ENCODE assay signal across 20 cellular contexts in the genomic region with DNA sequence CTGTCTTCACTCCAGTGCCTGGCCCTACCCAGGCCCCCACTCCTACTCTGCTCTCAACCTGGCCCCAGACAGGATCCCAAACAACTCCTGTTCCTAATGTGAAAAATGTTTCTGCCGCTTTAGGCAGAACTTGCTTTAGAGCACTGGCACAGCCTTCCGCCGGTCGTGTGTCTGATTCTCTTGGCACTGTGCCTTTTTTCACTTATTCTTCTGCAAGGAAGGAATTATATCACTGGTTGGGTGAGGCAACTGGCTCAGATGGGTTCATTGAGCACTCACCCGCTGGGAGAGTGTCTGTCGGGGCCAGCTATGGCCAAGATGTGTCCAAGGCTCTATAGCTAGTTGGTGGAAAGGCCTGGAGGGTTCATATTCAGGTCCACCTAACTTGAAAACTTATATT.
"Had no signal": no experiment of that assay in that cellular context is flagged by ENCODE, and none has a peak within 500 bp of the region (broad histone marks: within the 10 kb centered on the region; RNA-seq: fewer than 3 reads in every experiment).

No MANE protein-coding gene starts in this region.

- H3K27ac ChIP-seq: breast epithelium, colonic mucosa, epithelial cell of prostate, heart left ventricle, thyroid gland, upper lobe of right lung had no signal

- ATAC-seq: activated CD4-positive, alpha-beta T cell treated with anti-CD3 and anti-CD28 coated beads for 36 hours; heart left ventricle; right cardiac atrium had no signal

- H3K9me3 ChIP-seq: breast epithelium, colonic mucosa, heart left ventricle, mucosa of descending colon, thyroid gland, upper lobe of right lung had no signal

- H3K36me3 ChIP-seq: breast epithelium, colonic mucosa, heart left ventricle, thyroid gland, upper lobe of right lung had no signal

- H3K27me3 ChIP-seq: breast epithelium, colonic mucosa, heart left ventricle, thyroid gland, upper lobe of right lung had no signal

- H3K4me1 ChIP-seq: breast epithelium, colonic mucosa, heart left ventricle, upper lobe of right lung had no signal

- DNase-seq: activated B cell treated with CpG ODN at 0.5 μM for 24 hours; activated CD4-positive, alpha-beta T cell treated with anti-CD3 and anti-CD28 coated beads for 36 hours; activated CD4-positive, alpha-beta T cell treated with anti-CD3 and anti-CD28 coated beads, Interleukin-2, amount 50 U/mL, for 48 hours; activated effector memory CD4-positive, alpha-beta T cell treated with Interleukin-2 at 50 U/mL for 16 hours; activated naive CD4-positive, alpha-beta T cell treated with anti-CD3 and anti-CD28 coated beads for 36 hours; activated naive CD8-positive, alpha-beta T cell treated with anti-CD3 and anti-CD28 coated beads, Interleukin-2, amount 10 ng/mL, durations not matched to agents 7 days and 5 days; activated T-cell treated with anti-CD3 and anti-CD28 coated beads, Interleukin-2, amount 50 U/mL, for 48 hours; amniotic stem cell; colonic mucosa; heart left ventricle; mesendoderm; mucosa of descending colon; occipital lobe; right cardiac atrium; stimulated activated CD4-positive, alpha-beta T cell treated with anti-CD3 and anti-CD28 coated beads, Interleukin-1b, Interleukin-23, amount 100 ng/mL, for 48 hours; substantia nigra; upper lobe of right lung had no signal

- H3K4me3 ChIP-seq: breast epithelium, colonic mucosa, heart left ventricle, mucosa of descending colon, thyroid gland, upper lobe of right lung had no signal
